9 cellular contexts compared by ENCODE assay signal in the genomic region with DNA sequence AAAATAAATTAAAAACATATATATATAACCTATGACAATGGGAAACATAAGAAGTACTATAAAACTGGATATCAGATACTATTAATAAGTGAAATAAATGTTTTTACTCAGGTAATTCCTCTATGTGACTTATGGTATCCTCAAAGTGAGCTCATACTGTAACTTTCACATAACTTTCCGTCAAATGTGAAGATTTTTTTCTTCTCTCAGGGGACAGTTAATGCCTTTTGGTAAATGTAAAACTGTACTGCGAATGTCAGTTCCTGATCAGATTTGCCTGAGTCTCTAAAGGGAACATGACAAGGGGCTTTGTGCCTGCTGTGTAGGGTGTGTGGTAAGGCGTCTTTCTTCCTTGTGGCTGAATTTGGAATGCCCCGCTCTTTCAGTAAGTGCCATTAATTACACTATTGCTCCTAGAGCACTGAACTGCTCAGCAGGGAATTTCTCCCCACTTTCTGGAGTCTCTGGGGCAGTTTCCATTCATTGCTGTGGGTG.
DNase-seq lines count a peak whose midpoint lies in the region; ATAC-seq, FAIRE-seq and TF ChIP-seq lines count a peak whose summit lies in the region.
"Had no signal": no experiment of that assay in that cellular context is flagged by ENCODE, and none has a peak within 500 bp of the region (broad histone marks: within the 10 kb centered on the region; RNA-seq: fewer than 3 reads in every experiment).

No MANE protein-coding gene starts in this region.

- no peaks in the 10 kb centered on the region for H3K27me3 Mint-ChIP-seq in WTC11 (ENCODE audit: low read depth)

- POLR2A ChIA-PET in WTC11 (lab: Charles Lee), result interaction anchor here (1.0 to 1.1 kb wide), 2 partner anchors 423 to 431 kb away, joined by 3 to 4 read pairs; a partner anchor contains a TSS

- no peaks in the 10 kb centered on the region; the same call in 1 of the 2 replicates for H3K36me3 Mint-ChIP-seq in WTC11

- no peak for FAIRE-seq in frontal cortex (lab: Jason Lieb, UNC)

- H3K27ac ChIP-seq in skin epidermis, result peak overlapping the region in 11 of 21 experiments; percentile 24 to 87 (median 65)
- H3K27ac ChIP-seq: parathyroid adenoma had no signal

- peaks cover 40% of the 10 kb centered on the region for H3K4me1 Mint-ChIP-seq in WTC11

- TF ChIP-seq CTCF in WTC11 (IDR thresholded peaks at IDR 0.05), result no peak
- no peak for TF ChIP-seq CTCF in omental fat pad (IDR thresholded peaks at IDR 0.05)

- ATAC-seq in GM19043 (IDR thresholded peaks at IDR 0.05; ENCODE audit: low read depth, unreplicated experiment) (peak; percentile 14), HG03025 (IDR thresholded peaks at IDR 0.05; ENCODE audit: low FRiP score, unreplicated experiment) (peak; percentile 24), WTC11 (no peak), omental fat pad (ENCODE audit: low FRiP score) (no peak)

- H3K27ac Mint-ChIP-seq in WTC11, result peak overlapping the region; percentile 99

- DNase-seq in WTC11 (ENCODE audit: low spot score) (no peak), omental fat pad (ENCODE audit: low spot score) (no peak), NCI-H446 (lab: John Stamatoyannopoulos, UW) (no peak), frontal cortex (ENCODE audit: low spot score in 2 of 2) (no peak), COLO668 (lab: John Stamatoyannopoulos, UW; ENCODE audit: unreplicated experiment) (no peak)

- CTCF ChIA-PET in WTC11 (lab: Charles Lee), result interaction anchor here (1.3 kb wide), 1 partner anchor 10 kb away, joined by 8 read pairs; no protein-coding TSS in a partner anchor

- no peak overlapping the region for H3K4me3 ChIP-seq in skin epidermis

- H3K4me3 Mint-ChIP-seq in WTC11, result peak overlapping the region; percentile 44; the same call in 1 of the 2 replicates

- no peaks in the 10 kb centered on the region; the same call in 1 of the 2 replicates for H3K9me3 Mint-ChIP-seq in WTC11

TF ChIP-seq in WTC11, 78 proteins besides CTCF, POLR2A, EP300 and RAD21:
- TF ChIP-seq, protein P1, sequence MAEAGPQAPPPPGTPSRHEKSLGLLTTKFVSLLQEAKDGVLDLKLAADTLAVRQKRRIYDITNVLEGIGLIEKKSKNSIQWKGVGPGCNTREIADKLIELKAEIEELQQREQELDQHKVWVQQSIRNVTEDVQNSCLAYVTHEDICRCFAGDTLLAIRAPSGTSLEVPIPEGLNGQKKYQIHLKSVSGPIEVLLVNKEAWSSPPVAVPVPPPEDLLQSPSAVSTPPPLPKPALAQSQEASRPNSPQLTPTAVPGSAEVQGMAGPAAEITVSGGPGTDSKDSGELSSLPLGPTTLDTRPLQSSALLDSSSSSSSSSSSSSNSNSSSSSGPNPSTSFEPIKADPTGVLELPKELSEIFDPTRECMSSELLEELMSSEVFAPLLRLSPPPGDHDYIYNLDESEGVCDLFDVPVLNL (CRISPR knock-in tag; IDR thresholded peaks at IDR 0.05; ENCODE audit: borderline replicate concordance, low read depth), result no peak
- no peak for TF ChIP-seq RELA (CRISPR knock-in tag; IDR thresholded peaks at IDR 0.05; ENCODE audit: borderline replicate concordance)
- TF ChIP-seq ZNF671 (CRISPR knock-in tag; IDR thresholded peaks at IDR 0.05), result no peak
- TF ChIP-seq MYBL2 (CRISPR knock-in tag; IDR thresholded peaks at IDR 0.05), result no peak
- no peak for TF ChIP-seq ZNF219 (CRISPR knock-in tag; IDR thresholded peaks at IDR 0.05; ENCODE audit: borderline replicate concordance)

Comparison
In these comparisons a context has a peak if more than half of its experiments do, and no peak if none do; other contexts are left out.
1. ATAC-seq: peak in GM19043 (single experiment) and HG03025 (single experiment); none in WTC11 (single experiment) and omental fat pad (single experiment).